8 cellular contexts compared by ENCODE assay signal in genomic region chr9:95171001-95171400, GRCh38.
DNase-seq lines count a peak whose midpoint lies in the region; ATAC-seq and TF ChIP-seq lines count a peak whose summit lies in the region.

No MANE protein-coding gene starts in this region.

- CTCF ChIA-PET in WTC11 (lab: Charles Lee), result no interaction called here

- TF ChIP-seq CTCF in GM13977 (IDR thresholded peaks at IDR 0.05; ENCODE audit: extremely low read depth, insufficient read depth, missing control alignments) (no peak), WTC11 (IDR thresholded peaks at IDR 0.05) (no peak)

- H3K4me1 Mint-ChIP-seq in WTC11, result peaks cover 29% of the 10 kb centered on the region

- peak overlapping the region; percentile 31; the same call in 1 of the 2 replicates for H3K4me3 Mint-ChIP-seq in WTC11

- POLR2A ChIA-PET in WTC11 (lab: Charles Lee), result no interaction called here

- ATAC-seq in WTC11, result no peak

- no peaks in the 10 kb centered on the region for H3K36me3 Mint-ChIP-seq in WTC11

- no peaks in the 10 kb centered on the region for H3K27me3 Mint-ChIP-seq in WTC11 (ENCODE audit: low read depth)

- DNase-seq in GM13977 (ENCODE audit: low spot score) (peak; percentile 47), LHCN-M2 (ENCODE audit: low read depth) (peak; percentile 39), WTC11 (ENCODE audit: low spot score) (no peak), myocyte (ENCODE audit: low read depth) (peak; percentile 62), GOT3 (lab: John Stamatoyannopoulos, UW) (no peak), NCI-H187 treated with DMSO at 0.1 percent for 48 hours (lab: John Stamatoyannopoulos, UW) (no peak), NCI-H526 (lab: John Stamatoyannopoulos, UW) (no peak)
- DNase-seq in activated CD4-positive, alpha-beta T cell treated with anti-CD3 and anti-CD28 coated beads for 1 hour, result no peak

- H3K27ac Mint-ChIP-seq in WTC11, result peak overlapping the region; percentile 82

- no peaks in the 10 kb centered on the region for H3K9me3 Mint-ChIP-seq in WTC11

- in situ Hi-C loops in GM13977 (cut with MboI; ENCODE audit: low pct_unique_long_range_greater_than_20kb, low sequenced_read_pairs, unreplicated experiment), result no loop called here

TF ChIP-seq in WTC11, 78 proteins besides CTCF, POLR2A, EP300 and RAD21:
- no peak for TF ChIP-seq ELF4 (CRISPR knock-in tag; IDR thresholded peaks at IDR 0.05; ENCODE audit: low read depth)
- TF ChIP-seq JAZF1 (CRISPR knock-in tag; IDR thresholded peaks at IDR 0.05), result no peak
- no peak for TF ChIP-seq FOXJ3 (CRISPR knock-in tag; IDR thresholded peaks at IDR 0.05; ENCODE audit: borderline replicate concordance)
- TF ChIP-seq ZNF138 (CRISPR knock-in tag; conservative IDR thresholded peaks at IDR 0.05), result no peak
- no peak for TF ChIP-seq MXD4 (CRISPR knock-in tag; IDR thresholded peaks at IDR 0.05; ENCODE audit: borderline replicate concordance)
- TF ChIP-seq USF2 (CRISPR knock-in tag; IDR thresholded peaks at IDR 0.05), result no peak
- no peak for TF ChIP-seq HMGA2 (CRISPR knock-in tag; IDR thresholded peaks at IDR 0.05)
- no peak for TF ChIP-seq ZSCAN18 (CRISPR knock-in tag; IDR thresholded peaks at IDR 0.05)
- no peak for TF ChIP-seq MLX (CRISPR knock-in tag; IDR thresholded peaks at IDR 0.05)
- no peak for TF ChIP-seq E2F5 (CRISPR knock-in tag; IDR thresholded peaks at IDR 0.05)
- no peak for TF ChIP-seq EMX1 (CRISPR knock-in tag; IDR thresholded peaks at IDR 0.05)
- TF ChIP-seq KAT7 (CRISPR knock-in tag; IDR thresholded peaks at IDR 0.05; ENCODE audit: borderline replicate concordance), result no peak
- TF ChIP-seq IRF2 (CRISPR knock-in tag; IDR thresholded peaks at IDR 0.05; ENCODE audit: borderline replicate concordance, low read depth), result no peak
- TF ChIP-seq E2F1 (CRISPR knock-in tag; IDR thresholded peaks at IDR 0.05), result no peak
- no peak for TF ChIP-seq NFATC4 (CRISPR knock-in tag; IDR thresholded peaks at IDR 0.05)
- no peak for TF ChIP-seq RELA (CRISPR knock-in tag; IDR thresholded peaks at IDR 0.05; ENCODE audit: borderline replicate concordance)
- no peak for TF ChIP-seq ZMAT4 (CRISPR knock-in tag; IDR thresholded peaks at IDR 0.05)
- TF ChIP-seq ZNF423 (CRISPR knock-in tag; IDR thresholded peaks at IDR 0.05), result no peak
- TF ChIP-seq FOXK1 (CRISPR knock-in tag; IDR thresholded peaks at IDR 0.05), result no peak
TF ChIP-seq in WTC11: peak in this region for 0.

Comparison
In these comparisons a context has a peak if more than half of its experiments do, and no peak if none do; other contexts are left out.
1. DNase-seq: peak in GM13977 (single experiment), LHCN-M2 (single experiment) and myocyte (single experiment); none in WTC11 (single experiment), GOT3 (single experiment), NCI-H187 treated with DMSO at 0.1 percent for 48 hours (single experiment), activated CD4-positive, alpha-beta T cell treated with anti-CD3 and anti-CD28 coated beads for 1 hour (single experiment) and NCI-H526 (0 of 2).